ENCODE assay signal across 10 cellular contexts in genomic region chr3:58387650-58388546, GRCh38. TPM values are rescaled to one million over a fixed set of nuclear protein-coding genes. Genes with fewer than 3 reads are reported as not detected.
DNase-seq lines count a peak whose midpoint lies in the region; ATAC-seq and TF ChIP-seq lines count a peak whose summit lies in the region.
"Had no signal": no experiment of that assay in that cellular context is flagged by ENCODE, and none has a peak within 500 bp of the region (broad histone marks: within the 10 kb centered on the region; RNA-seq: fewer than 3 reads in every experiment).

No MANE protein-coding gene starts in this region.

- no peak for DNase-seq in heart right ventricle
- no peak for DNase-seq in Calu3
- DNase-seq in foreskin keratinocyte = no peak
- DNase-seq in Kasumi-1 (lab: John Stamatoyannopoulos, UW) = no peak
- DNase-seq in activated CD4-positive, alpha-beta T cell treated with anti-CD3 and anti-CD28 coated beads for 4 hours = no peak
- DNase-seq: NCI-H146; stimulated activated naive CD4-positive, alpha-beta T cell had no signal

- no peaks in the 10 kb centered on the region for H3K9me3 Mint-ChIP-seq in Calu3 (ENCODE audit: low read depth, unreplicated experiment)

- no peak overlapping the region for H2AFZ ChIP-seq in SU-DHL-6 (ENCODE audit: low read depth, low read length, severe bottlenecking)

- no peaks in the 10 kb centered on the region for H3K27me3 ChIP-seq in BLaER1 treated with 17β-estradiol and CSF1 and Interleukin-3, amounts not matched to agents 10 nM and 100 nM
- H3K27me3 ChIP-seq in SU-DHL-6 (ENCODE audit: low read length) = no peaks in the 10 kb centered on the region
- no peaks in the 10 kb centered on the region for H3K27me3 ChIP-seq in heart right ventricle
- H3K27me3 ChIP-seq in rectal smooth muscle tissue (ENCODE audit: control insufficient read depth, insufficient read depth, low read length) = no peaks in the 10 kb centered on the region
- H3K27me3 ChIP-seq in foreskin keratinocyte = no peaks in the 10 kb centered on the region

- BruUV-seq in Calu3 (replicated peaks; lab: Mats Ljungman, UMichigan) = no TSS peak

- peak overlapping the region in 5 of 11 experiments; percentile 51 to 75 (median 71); a peak in 11 of 22 replicates for H3K4me2 ChIP-seq in BLaER1 treated with 17β-estradiol and CSF1 and Interleukin-3, amounts not matched to agents 10 nM and 100 nM
- peak overlapping the region; percentile 16 for H3K4me2 ChIP-seq in SU-DHL-6 (ENCODE audit: low read depth, low read length, poor library complexity, severe bottlenecking)

- peaks cover 5% of the 10 kb centered on the region; the same call in 1 of the 2 replicates for H3F3A ChIP-seq in SU-DHL-6 (ENCODE audit: insufficient read depth)

- intact Hi-C loops in heart right ventricle (cut with DNase I) = loop anchor here in 3 of 10 donors (5.0 to 10.0 kb wide), 2 partner anchors 46 to 53 kb away; partner anchors contain the start of gene PXK (in 2 of the 3)
- intact Hi-C loops in Calu3 (cut with micrococcal nuclease; ENCODE audit: unreplicated experiment) = no loop called here

- H3K79me2 ChIP-seq in SU-DHL-6 (ENCODE audit: insufficient read depth, low read length) = peaks cover 14% of the 10 kb centered on the region

- WGBS in heart right ventricle, 2 donors = 75 to 80% methylated on average over 6 of the region's 6 CpGs

- H3K27me3 Mint-ChIP-seq in Calu3 (ENCODE audit: unreplicated experiment) = no peaks in the 10 kb centered on the region

- no peaks in the 10 kb centered on the region for H3K9me3 ChIP-seq in BLaER1 treated with 17β-estradiol and CSF1 and Interleukin-3, amounts not matched to agents 10 nM and 100 nM (replicated peaks in 1 of 11)
- H3K9me3 ChIP-seq in SU-DHL-6 (ENCODE audit: insufficient read depth, low read length) (no peaks in the 10 kb centered on the region), heart right ventricle (no peaks in the 10 kb centered on the region)

- no peak overlapping the region for H3K27ac Mint-ChIP-seq in Calu3 (ENCODE audit: unreplicated experiment)

- peak overlapping the region in 3 of 11 experiments; percentile 10 to 22 (median 17); a peak in 4 of 22 replicates for H3K9ac ChIP-seq in BLaER1 treated with 17β-estradiol and CSF1 and Interleukin-3, amounts not matched to agents 10 nM and 100 nM
- H3K9ac ChIP-seq in SU-DHL-6 (ENCODE audit: low read length) = no peak overlapping the region
- H3K9ac ChIP-seq in rectal smooth muscle tissue (ENCODE audit: low read length) = no peak overlapping the region

- H4K20me1 ChIP-seq in BLaER1 treated with 17β-estradiol and CSF1 and Interleukin-3, amounts not matched to agents 10 nM and 100 nM = peaks cover 0 to 100% (median 80%) of the 10 kb centered on the region in 11 experiments; a peak in 20 of 22 replicates
- no peaks in the 10 kb centered on the region for H4K20me1 ChIP-seq in SU-DHL-6 (ENCODE audit: low read depth, low read length)

- no peak for TF ChIP-seq CTCF in SU-DHL-6 (IDR thresholded peaks at IDR 0.05; ENCODE audit: insufficient read depth, low read length, poor library complexity, severe bottlenecking)
- TF ChIP-seq CTCF in heart right ventricle (IDR thresholded peaks at IDR 0.05) = no peak
- no peak for TF ChIP-seq CTCF in Calu3 (IDR thresholded peaks at IDR 0.05; ENCODE audit: unreplicated experiment)
- no peak for TF ChIP-seq CTCF in foreskin keratinocyte (conservative IDR thresholded peaks at IDR 0.05)

- no peaks in the 10 kb centered on the region for H3K36me3 Mint-ChIP-seq in Calu3 (ENCODE audit: insufficient read depth, unreplicated experiment)

- ATAC-seq in heart right ventricle (peak in 6 of 8 donors; percentile 18 to 47 (median 35)), foreskin keratinocyte (no peak)

- CTCF ChIA-PET in Calu3 (lab: Charles Lee) = no interaction called here

- H3K4me1 Mint-ChIP-seq in Calu3 (ENCODE audit: low read depth, unreplicated experiment) = no peaks in the 10 kb centered on the region

- H3K27ac ChIP-seq in BLaER1 treated with 17β-estradiol and CSF1 and Interleukin-3, amounts not matched to agents 10 nM and 100 nM = peak overlapping the region in 7 of 11 experiments; percentile 4 to 62 (median 37); a peak in 9 of 22 replicates
- H3K27ac ChIP-seq in SU-DHL-6 (ENCODE audit: low read depth, low read length) (peak overlapping the region; percentile 49), heart right ventricle (peak overlapping the region in 9 of 10 donors; percentile 2 to 77 (median 62)), rectal smooth muscle tissue (ENCODE audit: low read depth, low read length) (peak overlapping the region; percentile 57), foreskin keratinocyte (no peak overlapping the region)

- H3K4me3 ChIP-seq in BLaER1 treated with 17β-estradiol and CSF1 and Interleukin-3, amounts not matched to agents 10 nM and 100 nM = no peak overlapping the region
- H3K4me3 ChIP-seq in SU-DHL-6 (ENCODE audit: insufficient read depth, low read length, poor library complexity, severe bottlenecking) (no peak overlapping the region), heart right ventricle (no peak overlapping the region), rectal smooth muscle tissue (ENCODE audit: low read length) (no peak overlapping the region)

- peaks cover 49 to 100% (median 98%) of the 10 kb centered on the region in 11 experiments for H3K36me3 ChIP-seq in BLaER1 treated with 17β-estradiol and CSF1 and Interleukin-3, amounts not matched to agents 10 nM and 100 nM
- H3K36me3 ChIP-seq in SU-DHL-6 (ENCODE audit: low read length) = peaks cover 23% of the 10 kb centered on the region
- H3K36me3 ChIP-seq in heart right ventricle = peaks cover 0 to 47% (median 3%) of the 10 kb centered on the region in 9 donors
- H3K36me3 ChIP-seq in rectal smooth muscle tissue (ENCODE audit: control insufficient read depth, insufficient read depth, low read length) = no peaks in the 10 kb centered on the region

- H3K4me3 Mint-ChIP-seq in Calu3 (ENCODE audit: low read depth, unreplicated experiment) = no peak overlapping the region

- no peaks in the 10 kb centered on the region for H3K9me2 ChIP-seq in SU-DHL-6 (replicated peaks; ENCODE audit: insufficient read depth, low read length)

- peaks cover 48 to 78% (median 61%) of the 10 kb centered on the region in 10 experiments for H3K4me1 ChIP-seq in BLaER1 treated with 17β-estradiol and CSF1 and Interleukin-3, amounts not matched to agents 10 nM and 100 nM
- peaks cover 9 to 66% (median 31%) of the 10 kb centered on the region in 9 donors for H3K4me1 ChIP-seq in heart right ventricle
- peaks cover 20% of the 10 kb centered on the region for H3K4me1 ChIP-seq in rectal smooth muscle tissue (ENCODE audit: control insufficient read depth, insufficient read depth, low read length)
- peaks cover 12% of the 10 kb centered on the region for H3K4me1 ChIP-seq in foreskin keratinocyte

RNA-seq across cellular contexts. Expression of gene PDHB, which starts 45.7 kb away (rescaled TPM):
- 100 to 1,000 TPM; 170 to 255 (median 217) TPM for total RNA-seq in heart right ventricle
- polyA plus RNA-seq in heart right ventricle = 100 to 1,000 TPM; 140 to 157 TPM
- total RNA-seq in Calu3 (2022) = 45.4 and 47.6 TPM in 2 replicates
- total RNA-seq in foreskin keratinocyte = 69.0 and 72.7 TPM in 2 replicates
- polyA plus RNA-seq in foreskin keratinocyte = 66.1 and 68.4 TPM in 2 replicates

RNA-seq across cellular contexts. Expression of gene PXK, which starts 55.2 kb away (rescaled TPM):
- 10 to 100 TPM in 7 of 10 donors, 1 to 10 TPM in 3; 7.9 to 16.3 (median 11.7) TPM for total RNA-seq in heart right ventricle
- 1 to 10 TPM; 5.6 to 7.9 TPM for polyA plus RNA-seq in heart right ventricle
- 8.6 and 10.8 TPM in 2 replicates for total RNA-seq in Calu3 (2022)
- 14.5 and 18.8 TPM in 2 replicates for total RNA-seq in foreskin keratinocyte
- polyA plus RNA-seq in foreskin keratinocyte = 7.9 and 8.0 TPM in 2 replicates
